9 cellular contexts compared by ENCODE assay signal in the genomic region with DNA sequence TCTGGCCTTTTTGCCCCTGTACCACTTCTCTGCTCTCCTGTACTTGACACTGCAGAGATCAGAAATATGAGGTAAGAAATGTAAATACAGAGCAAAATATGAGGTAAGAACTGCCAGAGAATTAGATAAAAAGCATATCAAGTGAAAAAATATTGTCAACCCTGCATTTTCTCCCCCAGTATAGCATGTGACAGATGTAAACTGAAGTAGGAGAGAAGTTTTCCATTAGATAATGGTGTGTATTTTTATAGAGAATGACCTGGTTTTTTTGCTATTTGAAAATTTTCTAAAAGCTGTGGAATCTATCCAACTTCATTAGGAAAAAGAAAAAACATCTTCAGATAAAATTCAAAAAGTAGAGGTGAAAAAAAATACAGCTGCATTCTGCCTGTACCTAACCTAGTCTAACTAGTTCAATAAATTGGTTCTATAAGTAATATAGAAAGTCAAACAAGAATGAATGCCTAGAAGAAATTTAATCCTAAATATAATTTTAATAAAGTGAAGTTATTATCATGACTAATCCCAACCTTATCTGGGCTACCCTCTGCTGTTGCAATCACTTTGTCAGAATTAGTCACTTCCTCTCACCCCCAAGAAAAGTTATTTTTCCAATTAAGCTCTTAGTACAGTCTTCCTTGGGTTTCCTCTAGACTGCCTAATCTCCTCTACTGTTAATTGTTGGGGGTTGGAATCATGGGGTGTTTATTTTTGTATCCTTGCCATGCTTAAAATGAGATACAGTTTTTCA.
DNase-seq lines count a peak whose midpoint lies in the region; ATAC-seq and TF ChIP-seq lines count a peak whose summit lies in the region.
"Had no signal": no experiment of that assay in that cellular context is flagged by ENCODE, and none has a peak within 500 bp of the region (broad histone marks: within the 10 kb centered on the region; RNA-seq: fewer than 3 reads in every experiment).

No MANE protein-coding gene starts in this region.

- H3K9ac ChIP-seq in SK-N-SH = no peak overlapping the region; the same call in 1 of the 2 replicates
- H3K9ac ChIP-seq in skeletal muscle satellite cell (ENCODE audit: low read depth, low read length) = no peak overlapping the region

- H3K4me2 ChIP-seq in SK-N-SH (peak overlapping the region; percentile 56), skeletal muscle satellite cell (ENCODE audit: low read length) (peak overlapping the region; percentile 65)

- no peaks in the 10 kb centered on the region for H3K79me2 ChIP-seq in SK-N-SH (ENCODE audit: insufficient read depth)

- no peak for ATAC-seq in GM21529 (IDR thresholded peaks at IDR 0.05; ENCODE audit: unreplicated experiment)

- CTCF ChIA-PET in SK-N-SH (lab: Yijun Ruan, JAX) = no interaction called here

- H3K4me1 ChIP-seq in SK-N-SH (ENCODE audit: control insufficient read depth in 1 of 2, insufficient read depth in 2 of 2, low read depth in 1 of 2, low read length in 1 of 2) (peaks cover 0 to 20% of the 10 kb centered on the region in 2 experiments; a peak in 2 of 4 replicates), skeletal muscle satellite cell (ENCODE audit: control insufficient read depth, insufficient read depth, low read length) (peaks cover 25% of the 10 kb centered on the region)

- H3K9me2 ChIP-seq in SK-N-SH = no peaks in the 10 kb centered on the region

- TF ChIP-seq CTCF in HFF-Myc (IDR thresholded peaks at IDR 0.05; ENCODE audit: low read depth, low read length, missing control alignments) (no peak), SK-N-SH (IDR thresholded peaks at IDR 0.05) (no peak), fibroblast of pulmonary artery (IDR thresholded peaks at IDR 0.05; ENCODE audit: low read length, missing control alignments) (no peak)

- no peak overlapping the region for H3K4me3 ChIP-seq in HFF-Myc (replicated peaks; ENCODE audit: low read depth, low read length)
- no peak overlapping the region for H3K4me3 ChIP-seq in SK-N-SH (ENCODE audit: low read depth in 2 of 2, low read length in 1 of 2)
- H3K4me3 ChIP-seq in fibroblast of pulmonary artery (replicated peaks; ENCODE audit: low read depth, low read length) = no peak overlapping the region
- no peak overlapping the region for H3K4me3 ChIP-seq in skeletal muscle satellite cell (ENCODE audit: low read length)

- POLR2A ChIA-PET in SK-N-SH (lab: Yijun Ruan, JAX) = no interaction called here

- H3F3A ChIP-seq in SK-N-SH (replicated peaks; ENCODE audit: insufficient read depth) = peaks cover 24% of the 10 kb centered on the region

- no peak for TF ChIP-seq RAD21 in SK-N-SH (IDR thresholded peaks at IDR 0.05; ENCODE audit: low read length)

- H3K36me3 ChIP-seq in SK-N-SH (replicated peaks in 1 of 2; ENCODE audit: control insufficient read depth in 1 of 2, insufficient read depth in 2 of 2, low read length in 1 of 2) (no peaks in the 10 kb centered on the region), skeletal muscle satellite cell (ENCODE audit: insufficient read depth, low read length) (no peaks in the 10 kb centered on the region)
- H3K36me3 ChIP-seq: neutrophil had no signal

- H3K27me3 ChIP-seq in SK-N-SH (ENCODE audit: insufficient read depth) (no peaks in the 10 kb centered on the region), skeletal muscle satellite cell (ENCODE audit: control insufficient read depth, insufficient read depth, low read length) (no peaks in the 10 kb centered on the region)
- H3K27me3 ChIP-seq: neutrophil had no signal

- no peaks in the 10 kb centered on the region for H4K20me1 ChIP-seq in SK-N-SH (ENCODE audit: insufficient read depth)

- H3K27ac ChIP-seq in SK-N-SH (ENCODE audit: low read depth in 2 of 2, low read length in 1 of 2) = peak overlapping the region in 1 of 2 experiments; percentile 78; a peak in 2 of 4 replicates
- H3K27ac ChIP-seq: neutrophil had no signal

- no peaks in the 10 kb centered on the region for H3K9me3 ChIP-seq in SK-N-SH
- H3K9me3 ChIP-seq in skeletal muscle satellite cell (replicated peaks; ENCODE audit: low read length) = no peaks in the 10 kb centered on the region
- H3K9me3 ChIP-seq: neutrophil had no signal

- DNase-seq in HFF-Myc (ENCODE audit: extremely low read depth, low read depth) (peak; percentile 50), SK-N-SH (no peak), fibroblast of pulmonary artery (ENCODE audit: low read depth) (peak; percentile 88), GM19240 (ENCODE audit: insufficient read length, low spot score) (no peak), hypothalamus (lab: John Stamatoyannopoulos, UW) (no peak), NCI-H1105 treated with DMSO at 0.1 percent for 48 hours (lab: John Stamatoyannopoulos, UW) (no peak)

- 0 out of 2 replicates have a peak overlapping the region, but pooled peaks have one; percentile 40 for H2AFZ ChIP-seq in SK-N-SH (ENCODE audit: low read depth)

- TF ChIP-seq EP300 in SK-N-SH (IDR thresholded peaks at IDR 0.05; ENCODE audit: borderline replicate concordance in 1 of 2, low read depth in 1 of 2, low read length in 1 of 2) = peak in 1 of 2 experiments; percentile 89; a peak in 2 of 4 replicates

TF ChIP-seq in SK-N-SH, 30 proteins besides CTCF, POLR2A, EP300 and RAD21 (continues in another document):
- TF ChIP-seq REST (IDR thresholded peaks at IDR 0.05; ENCODE audit: low read depth, low read length) (no peak), RCOR1 (IDR thresholded peaks at IDR 0.05; ENCODE audit: low read length) (no peak), USF1 (IDR thresholded peaks at IDR 0.05; ENCODE audit: borderline replicate concordance, low read depth) (no peak), CHD2 (IDR thresholded peaks at IDR 0.05; ENCODE audit: low read length, partially characterized antibody) (no peak), GATA2 (CRISPR knock-in tag; IDR thresholded peaks at IDR 0.05) (no peak), JUND (IDR thresholded peaks at IDR 0.05) (peak; percentile 87), MEF2A (IDR thresholded peaks at IDR 0.05; ENCODE audit: borderline replicate concordance, low read depth) (peak; percentile 9; the same call in 1 of the 2 replicates), FOSL2 (IDR thresholded peaks at IDR 0.05; ENCODE audit: borderline replicate concordance, low read depth) (peak; percentile 88), TEAD4 (IDR thresholded peaks at IDR 0.05; ENCODE audit: borderline replicate concordance, insufficient read depth) (0 out of 2 replicates have a peak, but pooled peaks have one; percentile 38), NFIC (IDR thresholded peaks at IDR 0.05; ENCODE audit: borderline replicate concordance) (peak; percentile 63; the same call in 1 of the 2 replicates), FOXJ3 (CRISPR knock-in tag; IDR thresholded peaks at IDR 0.05) (no peak)
- TF ChIP-seq, protein P1, sequence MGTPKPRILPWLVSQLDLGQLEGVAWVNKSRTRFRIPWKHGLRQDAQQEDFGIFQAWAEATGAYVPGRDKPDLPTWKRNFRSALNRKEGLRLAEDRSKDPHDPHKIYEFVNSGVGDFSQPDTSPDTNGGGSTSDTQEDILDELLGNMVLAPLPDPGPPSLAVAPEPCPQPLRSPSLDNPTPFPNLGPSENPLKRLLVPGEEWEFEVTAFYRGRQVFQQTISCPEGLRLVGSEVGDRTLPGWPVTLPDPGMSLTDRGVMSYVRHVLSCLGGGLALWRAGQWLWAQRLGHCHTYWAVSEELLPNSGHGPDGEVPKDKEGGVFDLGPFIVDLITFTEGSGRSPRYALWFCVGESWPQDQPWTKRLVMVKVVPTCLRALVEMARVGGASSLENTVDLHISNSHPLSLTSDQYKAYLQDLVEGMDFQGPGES (IDR thresholded peaks at IDR 0.05; ENCODE audit: low read depth, low read length) = no peak

Comparison
In these comparisons a context has a peak if more than half of its experiments do, and no peak if none do; other contexts are left out.
1. DNase-seq: peak in HFF-Myc (single experiment) and fibroblast of pulmonary artery (single experiment); none in SK-N-SH (single experiment), GM19240 (single experiment), hypothalamus (0 of 51) and NCI-H1105 treated with DMSO at 0.1 percent for 48 hours (single experiment).